14 cellular contexts compared by ENCODE assay signal in genomic region chr7:2281556-2281955, GRCh38. TPM values are rescaled to one million over a fixed set of nuclear protein-coding genes. Genes with fewer than 3 reads are reported as not detected.
DNase-seq lines count a peak whose midpoint lies in the region; ATAC-seq and TF ChIP-seq lines count a peak whose summit lies in the region.
"Had no signal": no experiment of that assay in that cellular context is flagged by ENCODE, and none has a peak within 500 bp of the region (broad histone marks: within the 10 kb centered on the region; RNA-seq: fewer than 3 reads in every experiment).

No MANE protein-coding gene starts in this region.

- H3K4me3 ChIP-seq in BE2C (ENCODE audit: low read depth, low read length) (no peak overlapping the region), heart left ventricle (no peak overlapping the region), osteoblast (ENCODE audit: insufficient read depth, low read length) (no peak overlapping the region)
- no peak overlapping the region for H3K4me3 ChIP-seq in effector memory CD4-positive, alpha-beta T cell (ENCODE audit: insufficient read depth, low read depth, low read length, poor library complexity, severe bottlenecking)
- H3K4me3 ChIP-seq: HAP-1, SJSA1 had no signal

- H3K36me3 Mint-ChIP-seq in activated B cell treated with CpG ODN at 0.5 μM for 24 hours (ENCODE audit: low read depth) = peaks cover 33% of the 10 kb centered on the region
- H3K36me3 Mint-ChIP-seq in activated naive CD4-positive, alpha-beta T cell treated with anti-CD3 and anti-CD28 coated beads, Interleukin-2, amount 50 U/mL, for 72 hours = no peaks in the 10 kb centered on the region

- intact Hi-C loops in activated B cell treated with CpG ODN at 0.5 μM for 24 hours (cut with micrococcal nuclease) (no loop called here), heart left ventricle (cut with DNase I) (no loop called here)

- peak; percentile 44 for DNase-seq in BE2C
- no peak for DNase-seq in activated B cell treated with CpG ODN at 0.5 μM for 24 hours
- peak in 4 of 5 donors; percentile 28 to 49 (median 45) for DNase-seq in heart left ventricle
- DNase-seq in osteoblast (ENCODE audit: insufficient read length, low spot score, missing footprints) = peak; percentile 79
- no peak for DNase-seq in activated T-cell treated with anti-CD3 and anti-CD28 coated beads, Interleukin-2, amount 50 U/mL, for 1 hour
- no peak for DNase-seq in activated naive CD4-positive, alpha-beta T cell treated with anti-CD3 and anti-CD28 coated beads, Interleukin-2, amount 50 U/mL, for 72 hours (ENCODE audit: low spot score in 2 of 2)
- no peak for DNase-seq in effector memory CD4-positive, alpha-beta T cell
- DNase-seq: naive thymus-derived CD4-positive, alpha-beta T cell; NCI-H226; stimulated activated naive CD8-positive, alpha-beta T cell treated with anti-CD3 and anti-CD28 coated beads, Interleukin-15, Interleukin-2, amounts not matched to agents 100 U/mL and 50 U/mL, for 24 hours had no signal

- H3K27ac ChIP-seq in heart left ventricle (peak overlapping the region in 5 of 12 donors; percentile 32 to 54 (median 51)), osteoblast (ENCODE audit: low read depth, low read length) (no peak overlapping the region)
- no peak overlapping the region for H3K27ac ChIP-seq in effector memory CD4-positive, alpha-beta T cell (ENCODE audit: insufficient read depth, low read length, poor library complexity, severe bottlenecking)
- H3K27ac ChIP-seq: SJSA1 had no signal

- peaks cover 43% of the 10 kb centered on the region for H3K4me1 Mint-ChIP-seq in activated B cell treated with CpG ODN at 0.5 μM for 24 hours

- H3K9me3 ChIP-seq in BE2C = no peaks in the 10 kb centered on the region
- H3K9me3 ChIP-seq in heart left ventricle = no peaks in the 10 kb centered on the region
- no peaks in the 10 kb centered on the region for H3K9me3 ChIP-seq in osteoblast (ENCODE audit: low read depth, low read length)
- no peaks in the 10 kb centered on the region for H3K9me3 ChIP-seq in effector memory CD4-positive, alpha-beta T cell (ENCODE audit: control insufficient read depth, low read length)
- H3K9me3 ChIP-seq: HAP-1, SJSA1 had no signal

- H3K27me3 ChIP-seq in BE2C (no peaks in the 10 kb centered on the region), heart left ventricle (no peaks in the 10 kb centered on the region), osteoblast (ENCODE audit: insufficient read depth, low read length) (no peaks in the 10 kb centered on the region)
- no peaks in the 10 kb centered on the region for H3K27me3 ChIP-seq in effector memory CD4-positive, alpha-beta T cell (replicated peaks; ENCODE audit: control insufficient read depth, insufficient read depth, low read length, poor library complexity, severe bottlenecking)
- H3K27me3 ChIP-seq: SJSA1 had no signal

- TF ChIP-seq CTCF in BE2C (IDR thresholded peaks at IDR 0.05; ENCODE audit: low read depth, low read length) (no peak), activated B cell treated with CpG ODN at 0.5 μM for 24 hours (IDR thresholded peaks at IDR 0.05) (no peak), heart left ventricle (IDR thresholded peaks at IDR 0.05) (no peak), osteoblast (IDR thresholded peaks at IDR 0.05; ENCODE audit: extremely low read depth, low read depth, low read length) (no peak)

- peaks cover 58% of the 10 kb centered on the region for H3K79me2 ChIP-seq in osteoblast (ENCODE audit: insufficient read depth, low read length)

- H3K27me3 Mint-ChIP-seq in activated B cell treated with CpG ODN at 0.5 μM for 24 hours = no peaks in the 10 kb centered on the region
- H3K27me3 Mint-ChIP-seq: naive thymus-derived CD4-positive, alpha-beta T cell had no signal

- CTCF ChIA-PET in activated B cell treated with CpG ODN at 0.5 μM for 24 hours (lab: Charles Lee) = no interaction called here

- H2AFZ ChIP-seq in osteoblast (ENCODE audit: low read length) = no peak overlapping the region

- H3K27ac Mint-ChIP-seq in activated B cell treated with CpG ODN at 0.5 μM for 24 hours = peak overlapping the region; percentile 9
- no peak overlapping the region for H3K27ac Mint-ChIP-seq in activated naive CD4-positive, alpha-beta T cell treated with anti-CD3 and anti-CD28 coated beads, Interleukin-2, amount 50 U/mL, for 72 hours
- H3K27ac Mint-ChIP-seq: naive thymus-derived CD4-positive, alpha-beta T cell had no signal

- no peak overlapping the region for H3K4me3 Mint-ChIP-seq in activated B cell treated with CpG ODN at 0.5 μM for 24 hours
- H3K4me3 Mint-ChIP-seq: naive thymus-derived CD4-positive, alpha-beta T cell had no signal

- POLR2A ChIA-PET in activated B cell treated with CpG ODN at 0.5 μM for 24 hours (lab: Charles Lee) = no interaction called here

- TF ChIP-seq POLR2A in heart left ventricle (IDR thresholded peaks at IDR 0.05) = no peak

- peaks cover 10% of the 10 kb centered on the region for H3K4me1 ChIP-seq in BE2C
- H3K4me1 ChIP-seq in heart left ventricle = peaks cover 0 to 14% (median 3%) of the 10 kb centered on the region in 12 donors
- peaks cover 9% of the 10 kb centered on the region for H3K4me1 ChIP-seq in osteoblast (ENCODE audit: insufficient read depth, low read length)
- H3K4me1 ChIP-seq in effector memory CD4-positive, alpha-beta T cell (ENCODE audit: control insufficient read depth, insufficient read depth, low read length, poor library complexity, severe bottlenecking) = no peaks in the 10 kb centered on the region
- H3K4me1 ChIP-seq: HAP-1, SJSA1 had no signal

- H3K36me3 ChIP-seq in BE2C = no peaks in the 10 kb centered on the region
- peaks cover 0 to 8% (median 0%) of the 10 kb centered on the region in 9 donors for H3K36me3 ChIP-seq in heart left ventricle
- no peaks in the 10 kb centered on the region for H3K36me3 ChIP-seq in osteoblast (ENCODE audit: insufficient read depth, low read length)
- H3K36me3 ChIP-seq in effector memory CD4-positive, alpha-beta T cell (ENCODE audit: control insufficient read depth, insufficient read depth, low read length) = no peaks in the 10 kb centered on the region
- H3K36me3 ChIP-seq: HAP-1 had no signal

- peak overlapping the region; percentile 7 for H3K4me2 ChIP-seq in osteoblast (ENCODE audit: insufficient read depth, low read length)

- 35 to 47% (median 39%) methylated on average over 8 of the region's 8 CpGs for WGBS in heart left ventricle, 4 donors

- H3K9me3 Mint-ChIP-seq in activated B cell treated with CpG ODN at 0.5 μM for 24 hours = no peaks in the 10 kb centered on the region
- no peaks in the 10 kb centered on the region for H3K9me3 Mint-ChIP-seq in activated naive CD4-positive, alpha-beta T cell treated with anti-CD3 and anti-CD28 coated beads, Interleukin-2, amount 50 U/mL, for 72 hours

- ATAC-seq in activated B cell treated with CpG ODN at 0.5 μM for 24 hours (ENCODE audit: low read depth) (no peak), heart left ventricle (peak; percentile 41 to 83 (median 66)), HG02678 (IDR thresholded peaks at IDR 0.05; ENCODE audit: unreplicated experiment) (no peak)
- ATAC-seq in activated naive CD4-positive, alpha-beta T cell treated with anti-CD3 and anti-CD28 coated beads, Interleukin-2, amount 50 U/mL, for 72 hours = no peak
- ATAC-seq: activated CD4-positive, CD25-positive, alpha-beta regulatory T cell treated with anti-CD3 and anti-CD28 coated beads, Interleukin-2, amount 50 U/mL, for 24 hours; naive thymus-derived CD4-positive, alpha-beta T cell; stimulated activated naive CD8-positive, alpha-beta T cell treated with anti-CD3 and anti-CD28 coated beads, Interleukin-15, Interleukin-2, amounts not matched to agents 100 U/mL and 50 U/mL, for 24 hours had no signal

- H4K20me1 ChIP-seq in osteoblast (ENCODE audit: insufficient read depth, low read length) = no peaks in the 10 kb centered on the region

RNA-seq across cellular contexts. Expression of gene SNX8, which starts 32.7 kb away (rescaled TPM):
- polyA plus RNA-seq in BE2C (2012; ENCODE audit: insufficient read depth, insufficient read length, low read depth) = 46.3 TPM
- total RNA-seq in activated B cell treated with CpG ODN at 0.5 μM for 24 hours (175 and 181 TPM in 2 replicates), heart left ventricle (10 to 100 TPM in 7 of 9 donors, 1 to 10 TPM in 2; 5.4 to 44.6 (median 21.5) TPM), osteoblast (16.3 and 25.0 TPM in 2 replicates)
- polyA plus RNA-seq in heart left ventricle = 10 to 100 TPM; 16.7 to 19.4 TPM
- total RNA-seq in activated naive CD4-positive, alpha-beta T cell treated with anti-CD3 and anti-CD28 coated beads, Interleukin-2, amount 50 U/mL, for 72 hours = 10 to 100 TPM; 35.6 to 36.1 TPM

RNA-seq across cellular contexts. Expression of gene NUDT1, which starts 39.5 kb away (rescaled TPM):
- polyA plus RNA-seq in BE2C (2012; ENCODE audit: insufficient read depth, insufficient read length, low read depth) = 96.1 TPM
- total RNA-seq in activated B cell treated with CpG ODN at 0.5 μM for 24 hours (38.0 and 42.6 TPM in 2 replicates), heart left ventricle (10 to 100 TPM in 8 of 9 donors, 1 to 10 TPM in 1; 9.8 to 18.4 (median 12.1) TPM), osteoblast (18.5 and 21.8 TPM in 2 replicates)
- polyA plus RNA-seq in heart left ventricle = 10 to 100 TPM; 18.9 to 23.7 TPM
- total RNA-seq in activated naive CD4-positive, alpha-beta T cell treated with anti-CD3 and anti-CD28 coated beads, Interleukin-2, amount 50 U/mL, for 72 hours = 10 to 100 TPM; 79.8 to 95.3 TPM

RNA-seq across cellular contexts. Expression of gene MRM2, which starts 39.6 kb away (rescaled TPM):
- 76.2 TPM for polyA plus RNA-seq in BE2C (2012; ENCODE audit: insufficient read depth, insufficient read length, low read depth)
- total RNA-seq in activated B cell treated with CpG ODN at 0.5 μM for 24 hours = 35.3 and 36.5 TPM in 2 replicates
- total RNA-seq in heart left ventricle = 10 to 100 TPM; 14.2 to 22.3 (median 20.3) TPM
- 10 to 100 TPM; 18.8 to 31.5 TPM for polyA plus RNA-seq in heart left ventricle
- 21.4 and 21.5 TPM in 2 replicates for total RNA-seq in osteoblast
- 10 to 100 TPM; 24.4 to 30.8 TPM for total RNA-seq in activated naive CD4-positive, alpha-beta T cell treated with anti-CD3 and anti-CD28 coated beads, Interleukin-2, amount 50 U/mL, for 72 hours

RNA-seq across cellular contexts. Expression of gene MAD1L1, which starts 48.8 kb away (rescaled TPM):
- 65.7 TPM for polyA plus RNA-seq in BE2C (2012; ENCODE audit: insufficient read depth, insufficient read length, low read depth)
- total RNA-seq in activated B cell treated with CpG ODN at 0.5 μM for 24 hours (54.6 and 65.7 TPM in 2 replicates), heart left ventricle (10 to 100 TPM; 11.1 to 29.7 (median 19.3) TPM), osteoblast (66.2 and 72.2 TPM in 2 replicates)
- polyA plus RNA-seq in heart left ventricle = 10 to 100 TPM; 21.8 to 25.3 TPM
- 10 to 100 TPM; 34.2 to 53.5 TPM for total RNA-seq in activated naive CD4-positive, alpha-beta T cell treated with anti-CD3 and anti-CD28 coated beads, Interleukin-2, amount 50 U/mL, for 72 hours

Comparison
In these comparisons a context has a peak if more than half of its experiments do, and no peak if none do; other contexts are left out.
1. DNase-seq: peak in BE2C (single experiment), heart left ventricle (4 of 5) and osteoblast (single experiment); none in activated B cell treated with CpG ODN at 0.5 μM for 24 hours (single experiment), activated T-cell treated with anti-CD3 and anti-CD28 coated beads, Interleukin-2, amount 50 U/mL, for 1 hour (single experiment), activated naive CD4-positive, alpha-beta T cell treated with anti-CD3 and anti-CD28 coated beads, Interleukin-2, amount 50 U/mL, for 72 hours (0 of 2) and effector memory CD4-positive, alpha-beta T cell (0 of 3).
2. ATAC-seq: peak in heart left ventricle (4 of 4); none in activated B cell treated with CpG ODN at 0.5 μM for 24 hours (single experiment), HG02678 (single experiment) and activated naive CD4-positive, alpha-beta T cell treated with anti-CD3 and anti-CD28 coated beads, Interleukin-2, amount 50 U/mL, for 72 hours (0 of 2).